Comparison of ENCODE assay signal across 1 cellular context in the genomic region with DNA sequence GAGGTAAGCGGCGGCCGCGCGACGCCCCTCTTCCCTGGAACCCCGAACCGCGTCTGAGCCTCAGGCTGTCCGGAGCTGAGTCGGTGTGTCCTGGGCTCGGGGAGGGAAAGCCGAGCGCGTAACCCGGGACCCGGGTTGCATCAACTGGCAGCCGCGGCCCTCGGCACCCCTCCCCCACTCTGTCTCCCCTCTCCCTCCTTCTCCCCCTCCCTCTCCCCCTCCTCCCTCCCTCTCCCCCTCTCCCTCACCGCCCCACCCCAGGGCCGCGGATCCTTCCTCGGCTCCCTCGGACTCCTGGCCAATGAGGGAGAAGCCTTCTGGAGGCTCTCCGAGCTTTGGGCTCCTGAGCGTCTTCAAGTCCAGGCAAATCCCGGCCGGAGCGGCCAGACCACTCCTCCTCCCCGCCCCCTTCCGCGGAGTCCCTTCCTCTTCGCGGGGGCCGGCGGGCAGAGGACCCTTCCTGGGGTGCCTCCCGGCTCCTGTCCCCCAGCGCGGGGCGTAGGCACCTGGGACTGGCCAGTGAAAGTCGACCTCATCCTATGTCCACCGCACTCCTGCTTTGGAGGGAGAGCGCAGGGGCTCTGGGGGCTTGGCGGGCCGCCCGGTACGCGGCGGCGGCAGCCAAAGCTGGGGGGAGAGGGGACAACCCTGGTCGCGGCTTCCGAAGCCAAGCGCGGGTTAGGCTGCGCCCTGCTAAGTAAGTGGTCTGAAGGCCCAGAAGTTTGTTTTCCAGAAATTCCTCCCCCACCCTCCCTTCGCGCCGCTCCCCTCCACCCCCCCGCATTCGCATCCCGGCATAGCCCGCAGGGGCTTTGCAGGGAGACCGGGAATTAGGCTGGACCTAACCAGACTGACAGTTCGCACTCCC.
TF ChIP-seq lines count a peak whose summit lies in the region.

No MANE protein-coding gene starts in this region.

TF ChIP-seq in HCT116, 20 proteins besides CTCF, POLR2A, EP300 and RAD21 (continued from another document):
- no peak for TF ChIP-seq ZBTB33 (IDR thresholded peaks at IDR 0.05; ENCODE audit: extremely low read depth, insufficient replicate concordance, low read length)
